8 cellular contexts compared by ENCODE assay signal in genomic region chr7:105224884-105225651, GRCh38.
DNase-seq lines count a peak whose midpoint lies in the region; ATAC-seq and TF ChIP-seq lines count a peak whose summit lies in the region.

No MANE protein-coding gene starts in this region.

- H3K27me3 Mint-ChIP-seq in central memory CD8-positive, alpha-beta T cell = no peaks in the 10 kb centered on the region

- no peaks in the 10 kb centered on the region for H3K9me3 Mint-ChIP-seq in central memory CD8-positive, alpha-beta T cell

- peaks cover 32% of the 10 kb centered on the region for H3K4me1 Mint-ChIP-seq in central memory CD8-positive, alpha-beta T cell

- H4K20me1 ChIP-seq in osteoblast (ENCODE audit: insufficient read depth, low read length) = peaks cover 9% of the 10 kb centered on the region

- TF ChIP-seq POLR2A in ovary (IDR thresholded peaks at IDR 0.05) = no peak

- H3K79me2 ChIP-seq in osteoblast (ENCODE audit: insufficient read depth, low read length) = peaks cover 82% of the 10 kb centered on the region

- no peak overlapping the region for H3K4me3 ChIP-seq in osteoblast (ENCODE audit: insufficient read depth, low read length)
- no peak overlapping the region for H3K4me3 ChIP-seq in ovary

- DNase-seq in A172 (ENCODE audit: low spot score) (peak; percentile 92), GM10266 (ENCODE audit: extremely low spot score) (peak; percentile 40), NCI-H2196 (lab: John Stamatoyannopoulos, UW; ENCODE audit: unreplicated experiment) (peak; percentile 72), osteoblast (ENCODE audit: insufficient read length, low spot score, missing footprints) (peak; percentile 83), ovary (no peak), ecto neural progenitor cell (ENCODE audit: low spot score) (no peak)
- DNase-seq in central memory CD8-positive, alpha-beta T cell (ENCODE audit: low spot score in 2 of 2) = no peak

- no peaks in the 10 kb centered on the region for H3K36me3 ChIP-seq in osteoblast (ENCODE audit: insufficient read depth, low read length)
- no peaks in the 10 kb centered on the region for H3K36me3 ChIP-seq in ovary

- peaks cover 5% of the 10 kb centered on the region for H3K36me3 Mint-ChIP-seq in central memory CD8-positive, alpha-beta T cell (ENCODE audit: insufficient read depth)

- intact Hi-C loops in ovary (cut with DNase I) = no loop called here

- peak; percentile 79 for ATAC-seq in HG02642 (IDR thresholded peaks at IDR 0.05; ENCODE audit: poor library complexity, unreplicated experiment)
- peak; percentile 46 for ATAC-seq in central memory CD8-positive, alpha-beta T cell (replicated peaks; ENCODE audit: extremely low read depth, poor library complexity, severe bottlenecking)

- H3K27me3 ChIP-seq in osteoblast (ENCODE audit: insufficient read depth, low read length) = no peaks in the 10 kb centered on the region
- H3K27me3 ChIP-seq in ovary = no peaks in the 10 kb centered on the region

- peak overlapping the region; percentile 52 for H3K27ac ChIP-seq in osteoblast (ENCODE audit: low read depth, low read length)
- H3K27ac ChIP-seq in ovary = no peak overlapping the region

- TF ChIP-seq CTCF in GM10266 (IDR thresholded peaks at IDR 0.05; ENCODE audit: control insufficient read depth, insufficient read depth, low read depth, missing control alignments) (no peak), osteoblast (IDR thresholded peaks at IDR 0.05; ENCODE audit: extremely low read depth, low read depth, low read length) (no peak), ovary (IDR thresholded peaks at IDR 0.05) (no peak)

- H3K9me3 ChIP-seq in osteoblast (ENCODE audit: low read depth, low read length) (no peaks in the 10 kb centered on the region), ovary (no peaks in the 10 kb centered on the region)

- TF ChIP-seq EP300 in ovary (IDR thresholded peaks at IDR 0.05) = no peak

- H3K4me1 ChIP-seq in osteoblast (ENCODE audit: insufficient read depth, low read length) (peaks cover 14% of the 10 kb centered on the region), ovary (ENCODE audit: insufficient read depth) (peaks cover 5% of the 10 kb centered on the region)

- H2AFZ ChIP-seq in osteoblast (ENCODE audit: low read length) = no peak overlapping the region

- H3K4me3 Mint-ChIP-seq in central memory CD8-positive, alpha-beta T cell = no peak overlapping the region

- H3K27ac Mint-ChIP-seq in central memory CD8-positive, alpha-beta T cell (ENCODE audit: low read depth) = peak overlapping the region; percentile 76

- 44 to 52% (median 44%) methylated on average over 6 of the region's 6 CpGs for WGBS in ovary, 3 donors

- H3K4me2 ChIP-seq in osteoblast (ENCODE audit: insufficient read depth, low read length) = peak overlapping the region; percentile 53

Comparison
In these comparisons a context has a peak if more than half of its experiments do, and no peak if none do; other contexts are left out.
1. DNase-seq: peak in A172 (single experiment), GM10266 (single experiment), NCI-H2196 (single experiment) and osteoblast (single experiment); none in central memory CD8-positive, alpha-beta T cell (0 of 2), ovary (0 of 5) and ecto neural progenitor cell (single experiment).